13 cellular contexts compared by ENCODE assay signal in the genomic region with DNA sequence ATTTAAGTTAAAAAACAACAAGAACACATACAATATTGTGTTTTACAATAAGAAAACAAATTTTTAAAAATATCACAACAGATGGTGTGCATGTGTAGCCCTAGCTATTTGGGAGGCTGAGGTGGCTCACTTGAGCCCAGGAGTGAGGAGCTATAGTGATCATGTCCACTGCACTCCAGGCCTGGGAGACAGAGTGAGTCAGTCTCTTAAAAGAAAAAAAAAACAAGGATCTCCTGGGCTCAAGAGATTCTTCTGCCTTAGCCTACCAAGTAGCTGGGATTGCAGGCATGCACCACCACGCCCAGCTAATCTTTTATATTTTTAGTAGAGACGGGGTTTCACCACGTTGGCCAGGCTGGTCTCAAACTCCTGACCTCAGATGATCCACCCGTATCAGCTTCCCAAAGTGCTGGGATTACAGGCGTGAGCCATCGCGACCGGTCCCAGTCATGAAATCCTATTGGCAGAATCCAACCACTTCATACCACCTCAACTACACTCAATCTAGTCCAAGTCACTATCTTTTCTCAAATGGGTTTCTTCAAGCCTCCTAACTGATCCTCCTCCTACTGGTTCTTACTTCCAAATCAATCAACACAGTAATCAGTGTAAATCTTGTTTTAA. TPM values are rescaled to one million over a fixed set of nuclear protein-coding genes. Genes with fewer than 3 reads are reported as not detected.
DNase-seq lines count a peak whose midpoint lies in the region; TF ChIP-seq lines count a peak whose summit lies in the region.
"Had no signal": no experiment of that assay in that cellular context is flagged by ENCODE, and none has a peak within 500 bp of the region (broad histone marks: within the 10 kb centered on the region; RNA-seq: fewer than 3 reads in every experiment).

No MANE protein-coding gene starts in this region.

- peaks cover 24% of the 10 kb centered on the region for H3K4me1 Mint-ChIP-seq in progenitor cell of endocrine pancreas (ENCODE audit: low read depth)

- in situ Hi-C loops in mammary epithelial cell (cut with MboI; ENCODE audit: low sequenced_read_pairs in 2 of 2) = no loop called here

- peaks cover 9% of the 10 kb centered on the region for H3K4me1 ChIP-seq in mammary epithelial cell (ENCODE audit: insufficient read depth, low read length)

- H3K27ac ChIP-seq in mammary epithelial cell (ENCODE audit: insufficient read depth, low read depth, low read length) = no peak overlapping the region
- H3K27ac ChIP-seq in coronary artery = no peak overlapping the region

- H3K4me2 ChIP-seq in mammary epithelial cell (ENCODE audit: insufficient read depth, low read depth, low read length) = no peak overlapping the region

- CTCF ChIA-PET in mammary epithelial cell (lab: Charles Lee; ENCODE audit: low non-redundant PET) = interaction anchor here (0.7 kb wide), 1 partner anchor 65 kb away, joined by 3 read pairs; no protein-coding TSS in a partner anchor

- no peak overlapping the region for H3K9ac ChIP-seq in mammary epithelial cell (ENCODE audit: insufficient read depth, low read length)

- no peaks in the 10 kb centered on the region for H3K27me3 Mint-ChIP-seq in progenitor cell of endocrine pancreas

- H4K20me1 ChIP-seq in mammary epithelial cell (ENCODE audit: insufficient read depth, low read length) = no peaks in the 10 kb centered on the region

- H3K4me3 Mint-ChIP-seq in progenitor cell of endocrine pancreas (ENCODE audit: low read depth) = no peak overlapping the region
- H3K4me3 Mint-ChIP-seq: activated naive CD4-positive, alpha-beta T cell treated with anti-CD3 and anti-CD28 coated beads for 36 hours had no signal

- H3K36me3 ChIP-seq in mammary epithelial cell (ENCODE audit: insufficient read depth, low read length) = peaks cover 14% of the 10 kb centered on the region

- TF ChIP-seq CTCF in mammary epithelial cell (conservative IDR thresholded peaks at IDR 0.05 in 1 of 2, IDR thresholded peaks at IDR 0.05 in 1 of 2; ENCODE audit: extremely low read depth in 1 of 2, insufficient read depth in 1 of 2, low read depth in 1 of 2, low read length in 2 of 2) = no peak
- no peak for TF ChIP-seq CTCF in progenitor cell of endocrine pancreas (IDR thresholded peaks at IDR 0.05; ENCODE audit: unreplicated experiment)
- no peak for TF ChIP-seq CTCF in coronary artery (IDR thresholded peaks at IDR 0.05)

- peaks cover 33% of the 10 kb centered on the region for H3K79me2 ChIP-seq in mammary epithelial cell (ENCODE audit: insufficient read depth, low read length)

- intact Hi-C loops in mammary epithelial cell (cut with micrococcal nuclease) = no loop called here

- H3K4me3 ChIP-seq in mammary epithelial cell (replicated peaks in 1 of 3; ENCODE audit: insufficient read depth in 1 of 3, low read depth in 2 of 3, low read length in 3 of 3) = no peak overlapping the region
- no peak overlapping the region for H3K4me3 ChIP-seq in coronary artery

- H3K27ac Mint-ChIP-seq in progenitor cell of endocrine pancreas = peak overlapping the region; percentile 44

- dilution Hi-C loops in mammary epithelial cell (cut with HindIII; ENCODE audit: low sequenced_read_pairs) = no loop called here

- H3K27me3 ChIP-seq in mammary epithelial cell (ENCODE audit: insufficient read depth, low read length) = no peaks in the 10 kb centered on the region

- WGBS in mammary epithelial cell (ENCODE audit: low coverage, missing lambda C conversion rate) = 100% methylated on average over 3 of the region's 8 CpGs

- DNase-seq in EL (peak; percentile 71), NCI-H226 (peak; percentile 32), mammary epithelial cell (peak; percentile 28), progenitor cell of endocrine pancreas (ENCODE audit: low spot score, unreplicated experiment) (no peak), medulla oblongata (ENCODE audit: extremely low spot score) (no peak), coronary artery (ENCODE audit: low spot score) (no peak), NCI-H82 treated with DMSO at 0.1 percent for 48 hours (lab: John Stamatoyannopoulos, UW; ENCODE audit: unreplicated experiment) (no peak)
- DNase-seq: activated naive CD4-positive, alpha-beta T cell treated with anti-CD3 and anti-CD28 coated beads for 36 hours; COR-L47 had no signal

- no peak overlapping the region for H2AFZ ChIP-seq in mammary epithelial cell (ENCODE audit: low read depth, low read length)

- H3K36me3 Mint-ChIP-seq in progenitor cell of endocrine pancreas (ENCODE audit: insufficient read depth) = peaks cover 30% of the 10 kb centered on the region

- peaks cover 3% of the 10 kb centered on the region for H3K9me3 Mint-ChIP-seq in progenitor cell of endocrine pancreas (ENCODE audit: low read depth)
- H3K9me3 Mint-ChIP-seq: activated naive CD4-positive, alpha-beta T cell treated with anti-CD3 and anti-CD28 coated beads for 36 hours had no signal

- BruUV-seq in mammary epithelial cell (replicated peaks; lab: Mats Ljungman, UMichigan) = no TSS peak

- H3K9me3 ChIP-seq in mammary epithelial cell (replicated peaks; ENCODE audit: insufficient read depth, low read length) = no peaks in the 10 kb centered on the region

RNA-seq across cellular contexts. Expression of gene STH, which starts 55.0 kb away (rescaled TPM):
- not detected for total RNA-seq in mammary epithelial cell
- polyA plus RNA-seq in mammary epithelial cell = not detected
- polyA minus RNA-seq in mammary epithelial cell = not detected
- total RNA-seq in progenitor cell of endocrine pancreas = not detected in 2 replicates
- total RNA-seq: activated naive CD4-positive, alpha-beta T cell treated with anti-CD3 and anti-CD28 coated beads for 36 hours; lung microvascular endothelial cell; SK-MEL-5; skeletal muscle tissue had no signal
- polyA plus RNA-seq: esophagus had no signal

Comparison
In these comparisons a context has a peak if more than half of its experiments do, and no peak if none do; other contexts are left out.
1. DNase-seq: peak in EL (single experiment), NCI-H226 (single experiment) and mammary epithelial cell (single experiment); none in progenitor cell of endocrine pancreas (single experiment), medulla oblongata (single experiment), coronary artery (single experiment) and NCI-H82 treated with DMSO at 0.1 percent for 48 hours (single experiment).